19 cellular contexts compared by ENCODE assay signal in the genomic region with DNA sequence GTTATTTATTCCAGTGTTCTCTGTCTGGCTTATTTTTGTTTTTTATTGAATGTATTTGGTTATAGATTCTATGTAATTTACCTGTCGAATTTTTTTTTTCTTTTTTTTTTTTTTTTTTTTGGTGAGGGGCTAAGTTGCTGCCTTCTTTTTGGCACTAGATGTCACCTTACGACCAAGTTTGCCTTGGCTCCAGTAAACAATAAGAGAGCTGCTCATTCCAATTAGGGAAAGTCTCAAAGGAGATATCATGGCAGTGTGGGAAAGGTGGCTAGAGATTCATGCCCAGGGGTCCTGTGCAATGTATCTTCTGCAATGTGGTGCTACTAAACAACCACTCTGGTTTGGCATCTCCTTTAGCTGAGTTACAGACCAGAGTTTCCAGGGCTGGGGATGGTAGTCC.
A peak's percentile ranks its signal among the peaks of the same experiment; 100 is the strongest.
DNase-seq lines count a peak whose midpoint lies in the region; ATAC-seq and TF ChIP-seq lines count a peak whose summit lies in the region.
"Had no signal": no experiment of that assay in that cellular context is flagged by ENCODE, and none has a peak within 500 bp of the region (broad histone marks: within the 10 kb centered on the region; RNA-seq: fewer than 3 reads in every experiment).

No MANE protein-coding gene starts in this region.

- in situ Hi-C loops in astrocyte of the cerebellum (cut with HindIII; ENCODE audit: low sequenced_read_pairs) = no loop called here

- no peak overlapping the region for H3K4me3 Mint-ChIP-seq in HFFc6
- H3K4me3 Mint-ChIP-seq in activated CD4-positive, alpha-beta memory T cell treated with anti-CD3 and anti-CD28 coated beads for 36 hours = no peak overlapping the region
- H3K4me3 Mint-ChIP-seq: activated CD4-positive, alpha-beta T cell treated with anti-CD3 and anti-CD28 coated beads for 36 hours; natural killer cell had no signal

- no peaks in the 10 kb centered on the region for H3K9me3 ChIP-seq in neural cell (ENCODE audit: low read length)
- H3K9me3 ChIP-seq: adrenal gland, prostate gland, SJSA1, uterus had no signal

- H3K36me3 ChIP-seq in neural cell (ENCODE audit: insufficient read depth, low read length) (no peaks in the 10 kb centered on the region), H7 (replicated peaks; ENCODE audit: control insufficient read depth, insufficient read depth, low read length) (no peaks in the 10 kb centered on the region)
- H3K36me3 ChIP-seq: adrenal gland, prostate gland, SJSA1, uterus had no signal

- CTCF ChIA-PET in activated CD4-positive, alpha-beta memory T cell treated with anti-CD3 and anti-CD28 coated beads for 36 hours (lab: Charles Lee) = interaction anchor here (1.2 to 2.8 kb wide), 3 partner anchors 30 to 346 kb away, joined by 3 to 11 read pairs (median 4); no protein-coding TSS in a partner anchor

- no peaks in the 10 kb centered on the region for H3K9me2 ChIP-seq in neural cell (ENCODE audit: insufficient read depth, low read length)

- no peak for ATAC-seq in HG03354 (IDR thresholded peaks at IDR 0.05; ENCODE audit: poor library complexity, severe bottlenecking, unreplicated experiment)
- ATAC-seq: activated CD4-positive, alpha-beta T cell treated with anti-CD3 and anti-CD28 coated beads for 36 hours; natural killer cell had no signal

- peaks cover 8% of the 10 kb centered on the region for H3K4me1 Mint-ChIP-seq in HFFc6 (ENCODE audit: low read depth)
- H3K4me1 Mint-ChIP-seq in activated CD4-positive, alpha-beta memory T cell treated with anti-CD3 and anti-CD28 coated beads for 36 hours (ENCODE audit: low read depth) = no peaks in the 10 kb centered on the region
- H3K4me1 Mint-ChIP-seq: activated CD4-positive, alpha-beta T cell treated with anti-CD3 and anti-CD28 coated beads for 36 hours; natural killer cell had no signal

- H3K27ac ChIP-seq in neural cell (ENCODE audit: low read length) = no peak overlapping the region
- H3K27ac ChIP-seq: adrenal gland, prostate gland, SJSA1, uterus had no signal

- peak; percentile 49 for TF ChIP-seq RAD21 in neural cell (conservative IDR thresholded peaks at IDR 0.05)

- no peaks in the 10 kb centered on the region for H4K20me1 ChIP-seq in neural cell (ENCODE audit: insufficient read depth)

- H3K27me3 Mint-ChIP-seq in HFFc6 (ENCODE audit: insufficient read depth) = peaks cover 5% of the 10 kb centered on the region
- H3K27me3 Mint-ChIP-seq in activated CD4-positive, alpha-beta memory T cell treated with anti-CD3 and anti-CD28 coated beads for 36 hours = peaks cover 12% of the 10 kb centered on the region

- intact Hi-C loops in activated CD4-positive, alpha-beta memory T cell treated with anti-CD3 and anti-CD28 coated beads for 36 hours (cut with micrococcal nuclease) = no loop called here

- H3F3A ChIP-seq in neural cell (ENCODE audit: insufficient read depth, low read length, poor library complexity, severe bottlenecking) = no peaks in the 10 kb centered on the region

- peak; percentile 8 for DNase-seq in Daoy (ENCODE audit: low read depth)
- DNase-seq in HFFc6 = no peak
- no peak for DNase-seq in astrocyte of the cerebellum (ENCODE audit: low read depth)
- no peak for DNase-seq in H7
- DNase-seq in activated CD4-positive, alpha-beta memory T cell treated with anti-CD3 and anti-CD28 coated beads for 36 hours = no peak
- DNase-seq: activated CD4-positive, alpha-beta T cell treated with anti-CD3 and anti-CD28 coated beads for 36 hours; activated effector memory CD4-positive, alpha-beta T cell treated with Interleukin-2 at 50 U/mL for 16 hours; adrenal gland; hypothalamus; kidney glomerular epithelial cell; natural killer cell; NCI-H1930; NCI-H510A; stimulated activated CD8-positive, alpha-beta memory T cell treated with anti-CD3 and anti-CD28 coated beads, Interleukin-4, amount 100 ng/mL, for 48 hours; uterus had no signal

- no peak overlapping the region for H3K4me3 ChIP-seq in astrocyte of the cerebellum (ENCODE audit: low read depth, low read length)
- H3K4me3 ChIP-seq in neural cell (ENCODE audit: low read length) = no peak overlapping the region
- no peak overlapping the region for H3K4me3 ChIP-seq in H7 (ENCODE audit: insufficient read depth, low read depth, low read length)
- H3K4me3 ChIP-seq: adrenal gland, prostate gland, SJSA1, uterus had no signal

- H3K27ac Mint-ChIP-seq in HFFc6 = no peak overlapping the region
- no peak overlapping the region for H3K27ac Mint-ChIP-seq in activated CD4-positive, alpha-beta memory T cell treated with anti-CD3 and anti-CD28 coated beads for 36 hours
- H3K27ac Mint-ChIP-seq: activated CD4-positive, alpha-beta T cell treated with anti-CD3 and anti-CD28 coated beads for 36 hours; natural killer cell had no signal

- H3K27me3 ChIP-seq in neural cell (ENCODE audit: insufficient read depth, low read depth, low read length) (no peaks in the 10 kb centered on the region), H7 (ENCODE audit: control insufficient read depth, insufficient read depth, low read length) (no peaks in the 10 kb centered on the region)
- H3K27me3 ChIP-seq: adrenal gland, SJSA1, uterus had no signal

- no peak for TF ChIP-seq EP300 in neural cell (conservative IDR thresholded peaks at IDR 0.05; ENCODE audit: poor library complexity, severe bottlenecking)

- POLR2A ChIA-PET in activated CD4-positive, alpha-beta memory T cell treated with anti-CD3 and anti-CD28 coated beads for 36 hours (lab: Charles Lee) = no interaction called here

- H2AFZ ChIP-seq in neural cell (ENCODE audit: low read depth, low read length) = no peak overlapping the region

- TF ChIP-seq CTCF in HFFc6 (IDR thresholded peaks at IDR 0.05) = peak; percentile 42; the same call in 1 of the 2 replicates
- TF ChIP-seq CTCF in astrocyte of the cerebellum (IDR thresholded peaks at IDR 0.05; ENCODE audit: low read depth, low read length, missing control alignments) = peak; percentile 20
- TF ChIP-seq CTCF in neural cell (IDR thresholded peaks at IDR 0.05; ENCODE audit: poor library complexity, severe bottlenecking) = peak; percentile 44

- no peaks in the 10 kb centered on the region for H3K9me3 Mint-ChIP-seq in HFFc6
- H3K9me3 Mint-ChIP-seq in activated CD4-positive, alpha-beta memory T cell treated with anti-CD3 and anti-CD28 coated beads for 36 hours = peaks cover 3% of the 10 kb centered on the region

- H3K4me2 ChIP-seq in neural cell (ENCODE audit: low read length) = no peak overlapping the region

- H3K79me2 ChIP-seq in neural cell (replicated peaks; ENCODE audit: insufficient read depth, low read length) = no peaks in the 10 kb centered on the region

- H3K36me3 Mint-ChIP-seq in HFFc6 (ENCODE audit: low read depth) = no peaks in the 10 kb centered on the region
- peaks cover 4% of the 10 kb centered on the region for H3K36me3 Mint-ChIP-seq in activated CD4-positive, alpha-beta memory T cell treated with anti-CD3 and anti-CD28 coated beads for 36 hours

- no peak overlapping the region for H3K9ac ChIP-seq in neural cell (ENCODE audit: low read length)

TF ChIP-seq in neural cell, 6 proteins besides CTCF, POLR2A, EP300 and RAD21:
- TF ChIP-seq SMC3 (conservative IDR thresholded peaks at IDR 0.05; ENCODE audit: poor library complexity) (peak; percentile 37), EZH2 (IDR thresholded peaks at IDR 0.05; ENCODE audit: borderline replicate concordance, insufficient read depth, low read length, poor library complexity, severe bottlenecking) (no peak)
